Comparison of ENCODE assay signal across 7 cellular contexts in the genomic region with DNA sequence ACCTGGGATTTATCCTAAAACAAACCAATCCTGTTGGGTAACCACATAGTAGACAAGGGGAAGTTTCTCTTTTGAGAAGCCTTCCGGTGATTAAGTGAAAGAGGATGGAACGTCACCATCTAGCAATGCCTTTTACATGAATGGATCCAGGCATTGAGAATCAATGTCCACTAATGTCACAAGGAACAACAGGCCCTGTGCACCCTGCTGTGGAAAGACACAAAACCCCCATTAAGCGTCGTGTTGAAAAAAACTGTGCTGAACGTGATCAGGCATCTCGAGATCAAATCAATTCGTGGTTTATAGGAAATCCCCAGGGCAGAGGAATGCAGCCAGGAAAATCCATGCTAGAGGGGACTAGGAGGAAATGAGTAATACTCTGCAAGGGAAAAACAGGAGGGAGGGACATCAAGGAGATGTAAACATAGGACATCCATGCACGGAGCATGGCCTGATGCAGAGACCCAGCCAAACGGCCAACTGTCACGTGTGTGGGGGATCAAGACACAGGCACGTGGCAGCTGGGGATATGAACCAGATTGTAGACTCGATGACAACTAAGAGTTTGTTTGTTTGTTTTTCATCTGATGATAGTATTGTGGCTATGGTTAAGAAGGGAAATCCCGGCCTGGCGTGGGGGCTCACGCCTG. TPM values are rescaled to one million over a fixed set of nuclear protein-coding genes. Genes with fewer than 3 reads are reported as not detected.
DNase-seq lines count a peak whose midpoint lies in the region; ATAC-seq and TF ChIP-seq lines count a peak whose summit lies in the region.

No MANE protein-coding gene starts in this region.

- peaks cover 3% of the 10 kb centered on the region for H3K36me3 Mint-ChIP-seq in endodermal cell (ENCODE audit: low read depth)
- H3K36me3 Mint-ChIP-seq in activated CD4-positive, alpha-beta T cell treated with anti-CD3 and anti-CD28 coated beads for 36 hours (ENCODE audit: low read depth), result no peaks in the 10 kb centered on the region

- intact Hi-C loops in PC-3 (cut with micrococcal nuclease), result loop anchor here (2.0 to 5.0 kb wide), 4 partner anchors 29 to 164 kb away; a partner anchor contains a TSS
- intact Hi-C loops in lower lobe of right lung (cut with DNase I), result loop anchor here (10.0 kb wide), 1 partner anchor 61 kb away; no protein-coding TSS in a partner anchor
- intact Hi-C loops in activated CD4-positive, alpha-beta T cell treated with anti-CD3 and anti-CD28 coated beads for 36 hours (cut with DNase I, micrococcal nuclease), result no loop called here

- H3K9me2 ChIP-seq in PC-3 (replicated peaks; ENCODE audit: low read length), result no peaks in the 10 kb centered on the region

- 68 to 79% methylated on average over 14 to 15 of the region's 15 CpGs for WGBS in endodermal cell (ENCODE audit: insufficient coverage in 1 of 2, insufficient read length in 1 of 2), 2 experiments
- WGBS in upper lobe of left lung, 2 donors, result 47 to 50% methylated on average over 15 of the region's 15 CpGs

- H3K4me1 ChIP-seq in PC-3 (ENCODE audit: insufficient read depth, low read length) (peaks cover 22% of the 10 kb centered on the region), endodermal cell (ENCODE audit: control insufficient read depth, insufficient read depth, low read length) (no peaks in the 10 kb centered on the region), lower lobe of right lung (peaks cover 34% of the 10 kb centered on the region), upper lobe of left lung (peaks cover 19 to 33% (median 28%) of the 10 kb centered on the region in 4 donors)

- peak; percentile 77 for ATAC-seq in PC-3
- no peak for ATAC-seq in lower lobe of right lung
- ATAC-seq in upper lobe of left lung (ENCODE audit: low FRiP score in 2 of 2), result peak in 1 of 2 donors; percentile 35
- ATAC-seq in activated CD4-positive, alpha-beta T cell treated with anti-CD3 and anti-CD28 coated beads for 36 hours, result no peak
- ATAC-seq in GM18519 (IDR thresholded peaks at IDR 0.05; ENCODE audit: low FRiP score, unreplicated experiment), result no peak

- BruUV-seq in PC-3 (replicated peaks; lab: Mats Ljungman, UMichigan), result no TSS peak

- H3K9ac ChIP-seq in PC-3 (ENCODE audit: low read length), result peak overlapping the region; percentile 38
- H3K9ac ChIP-seq in endodermal cell (ENCODE audit: extremely low read depth, low read length, poor library complexity, severe bottlenecking), result no peak overlapping the region

- peaks cover 7% of the 10 kb centered on the region for H3K9me3 Mint-ChIP-seq in endodermal cell
- H3K9me3 Mint-ChIP-seq in activated CD4-positive, alpha-beta T cell treated with anti-CD3 and anti-CD28 coated beads for 36 hours (ENCODE audit: low read depth), result no peaks in the 10 kb centered on the region

- no peaks in the 10 kb centered on the region for H4K20me1 ChIP-seq in PC-3 (ENCODE audit: low read length)

- TF ChIP-seq EP300 in upper lobe of left lung (IDR thresholded peaks at IDR 0.05), result peak in 2 of 4 donors; percentile 88 to 95

- peaks cover 2% of the 10 kb centered on the region for H3K27me3 Mint-ChIP-seq in endodermal cell (ENCODE audit: insufficient read depth)
- H3K27me3 Mint-ChIP-seq in activated CD4-positive, alpha-beta T cell treated with anti-CD3 and anti-CD28 coated beads for 36 hours, result no peaks in the 10 kb centered on the region

- TF ChIP-seq CTCF in PC-3 (conservative IDR thresholded peaks at IDR 0.05; ENCODE audit: low read depth, low read length) (no peak), endodermal cell (conservative IDR thresholded peaks at IDR 0.05) (no peak), lower lobe of right lung (IDR thresholded peaks at IDR 0.05) (no peak), upper lobe of left lung (IDR thresholded peaks at IDR 0.05) (no peak)

- no peak for TF ChIP-seq POLR2A in upper lobe of left lung (IDR thresholded peaks at IDR 0.05)

- CTCF ChIA-PET in PC-3 (lab: Charles Lee), result no interaction called here
- CTCF ChIA-PET in activated CD4-positive, alpha-beta T cell treated with anti-CD3 and anti-CD28 coated beads for 36 hours (lab: Charles Lee), result no interaction called here

- DNase-seq in PC-3 (peak; percentile 79), endodermal cell (no peak), lower lobe of right lung (peak; percentile 43), upper lobe of left lung (no peak)
- DNase-seq in activated CD4-positive, alpha-beta T cell treated with anti-CD3 and anti-CD28 coated beads for 36 hours, result no peak
- DNase-seq in activated CD4-positive, alpha-beta T cell treated with anti-CD3 and anti-CD28 coated beads, Interleukin-2, amount 50 U/mL, for 48 hours, result no peak

- H3K9me3 ChIP-seq in PC-3 (ENCODE audit: low read length) (no peaks in the 10 kb centered on the region), endodermal cell (ENCODE audit: control insufficient read depth, low read length) (no peaks in the 10 kb centered on the region), lower lobe of right lung (no peaks in the 10 kb centered on the region), upper lobe of left lung (no peaks in the 10 kb centered on the region)

- POLR2A ChIA-PET in PC-3 (lab: Charles Lee; ENCODE audit: unreplicated experiment), result interaction anchor here (0.6 to 0.7 kb wide), 2 partner anchors 58 to 166 kb away, joined by 3 to 17 read pairs; a partner anchor contains a TSS
- POLR2A ChIA-PET in activated CD4-positive, alpha-beta T cell treated with anti-CD3 and anti-CD28 coated beads for 36 hours (lab: Charles Lee), result no interaction called here

- no peaks in the 10 kb centered on the region for H3K27me3 ChIP-seq in PC-3 (ENCODE audit: low read length)
- H3K27me3 ChIP-seq in endodermal cell (ENCODE audit: control insufficient read depth, insufficient read depth, low read length, poor library complexity, severe bottlenecking), result no peaks in the 10 kb centered on the region
- no peaks in the 10 kb centered on the region for H3K27me3 ChIP-seq in lower lobe of right lung (ENCODE audit: low read depth)
- no peaks in the 10 kb centered on the region for H3K27me3 ChIP-seq in upper lobe of left lung

- peak overlapping the region; percentile 73 for H3K4me2 ChIP-seq in PC-3 (ENCODE audit: low read length)

- H3K4me1 Mint-ChIP-seq in endodermal cell, result peaks cover 2% of the 10 kb centered on the region
- peaks cover 6% of the 10 kb centered on the region for H3K4me1 Mint-ChIP-seq in activated CD4-positive, alpha-beta T cell treated with anti-CD3 and anti-CD28 coated beads for 36 hours

- peak overlapping the region; percentile 51; the same call in 1 of the 2 replicates for H3K4me3 ChIP-seq in PC-3 (ENCODE audit: low read length)
- H3K4me3 ChIP-seq in endodermal cell (ENCODE audit: low read length), result no peak overlapping the region
- H3K4me3 ChIP-seq in lower lobe of right lung, result no peak overlapping the region
- H3K4me3 ChIP-seq in upper lobe of left lung, result no peak overlapping the region

- H3F3A ChIP-seq in PC-3 (ENCODE audit: low read length, unreplicated experiment), result no peaks in the 10 kb centered on the region

- peak overlapping the region; percentile 45; the same call in 1 of the 2 replicates for H2AFZ ChIP-seq in PC-3 (ENCODE audit: low read length)

- peak overlapping the region; percentile 86 for H3K27ac ChIP-seq in PC-3 (ENCODE audit: low read length)
- peak overlapping the region; percentile 8 for H3K27ac ChIP-seq in endodermal cell (ENCODE audit: low read depth, low read length)
- peak overlapping the region; percentile 42 for H3K27ac ChIP-seq in lower lobe of right lung
- H3K27ac ChIP-seq in upper lobe of left lung, result peak overlapping the region; percentile 50 to 86 (median 69)

- H3K79me2 ChIP-seq in PC-3 (ENCODE audit: low read length), result no peaks in the 10 kb centered on the region

- H3K4me3 Mint-ChIP-seq in endodermal cell, result no peak overlapping the region
- no peak overlapping the region for H3K4me3 Mint-ChIP-seq in activated CD4-positive, alpha-beta T cell treated with anti-CD3 and anti-CD28 coated beads for 36 hours

- H3K27ac Mint-ChIP-seq in endodermal cell, result no peak overlapping the region
- no peak overlapping the region for H3K27ac Mint-ChIP-seq in activated CD4-positive, alpha-beta T cell treated with anti-CD3 and anti-CD28 coated beads for 36 hours

- no peaks in the 10 kb centered on the region for H3K36me3 ChIP-seq in PC-3 (ENCODE audit: low read depth, low read length)
- no peaks in the 10 kb centered on the region for H3K36me3 ChIP-seq in endodermal cell (ENCODE audit: control insufficient read depth, insufficient read depth, low read length)
- peaks cover 55% of the 10 kb centered on the region for H3K36me3 ChIP-seq in lower lobe of right lung
- peaks cover 0 to 59% (median 14%) of the 10 kb centered on the region in 4 donors for H3K36me3 ChIP-seq in upper lobe of left lung

RNA-seq across cellular contexts. Expression of a gene that starts 38.6 kb away (rescaled TPM):
- total RNA-seq in PC-3 (2014; rRNA removed), result 39.7 and 43.7 TPM in 2 replicates
- total RNA-seq in endodermal cell, result 10 to 100 TPM; 48.0 to 52.8 TPM
- 59.6 TPM for polyA plus RNA-seq in endodermal cell (2013, experiment 1 of 2)
- polyA plus RNA-seq in endodermal cell (2013, experiment 2 of 2), result 35.9 TPM
- total RNA-seq in lower lobe of right lung, result 40.2 TPM
- total RNA-seq in upper lobe of left lung, result 10 to 100 TPM; 28.9 to 54.1 (median 43.0) TPM
- 100 to 1,000 TPM in 1 of 2 experiments, 10 to 100 TPM in 1; 94.1 to 126 TPM for total RNA-seq in activated CD4-positive, alpha-beta T cell treated with anti-CD3 and anti-CD28 coated beads for 36 hours

Comparison
In these comparisons a context has a peak if more than half of its experiments do, and no peak if none do; other contexts are left out.
1. DNase-seq: peak in PC-3 (single experiment) and lower lobe of right lung (single experiment); none in endodermal cell (single experiment), upper lobe of left lung (0 of 2), activated CD4-positive, alpha-beta T cell treated with anti-CD3 and anti-CD28 coated beads for 36 hours (single experiment) and activated CD4-positive, alpha-beta T cell treated with anti-CD3 and anti-CD28 coated beads, Interleukin-2, amount 50 U/mL, for 48 hours (0 of 2).
2. H3K27ac ChIP-seq: peak in every context shown above with its lines; median percentile 86 in PC-3; 69 in upper lobe of left lung; 42 in lower lobe of right lung; 8 in endodermal cell.
3. intact Hi-C loops: an anchor here in PC-3 (2.0 to 5.0 kb wide) and lower lobe of right lung (10.0 kb wide); none called in activated CD4-positive, alpha-beta T cell treated with anti-CD3 and anti-CD28 coated beads for 36 hours.